8 cellular contexts compared by ENCODE assay signal in genomic region chr1:233113713-233114028, GRCh38.
A peak's percentile ranks its signal among the peaks of the same experiment; 100 is the strongest.
DNase-seq lines count a peak whose midpoint lies in the region; ATAC-seq and TF ChIP-seq lines count a peak whose summit lies in the region.

No MANE protein-coding gene starts in this region.

- H3K27ac ChIP-seq in left ventricle myocardium inferior (replicated peaks) (peak overlapping the region; percentile 77), muscle layer of colon (ENCODE audit: low read depth, low read length) (peak overlapping the region; percentile 17)

- no peak for TF ChIP-seq CTCF in left ventricle myocardium inferior (IDR thresholded peaks at IDR 0.05; ENCODE audit: borderline replicate concordance)

- in situ Hi-C loops in ACHN (cut with HindIII; ENCODE audit: low pct_ligation_motif_present, low pct_unique_long_range_greater_than_20kb, low sequenced_read_pairs): no loop called here

- intact Hi-C loops in left ventricle myocardium inferior (cut with micrococcal nuclease) (no loop called here), Right ventricle myocardium superior (cut with DNase I) (no loop called here)

- no peak overlapping the region for H3K4me3 Mint-ChIP-seq in central memory CD8-positive, alpha-beta T cell

- H3K36me3 ChIP-seq in left ventricle myocardium inferior (no peaks in the 10 kb centered on the region), muscle layer of colon (ENCODE audit: insufficient read depth, low read length) (no peaks in the 10 kb centered on the region)

- no peaks in the 10 kb centered on the region for H3K27me3 Mint-ChIP-seq in central memory CD8-positive, alpha-beta T cell

- no peak overlapping the region for H3K9ac ChIP-seq in muscle layer of colon (ENCODE audit: low read length)

- no peak for ATAC-seq in Right ventricle myocardium superior (ENCODE audit: poor library complexity)
- no peak for ATAC-seq in central memory CD8-positive, alpha-beta T cell (replicated peaks; ENCODE audit: extremely low read depth, poor library complexity, severe bottlenecking)

- H3K4me1 Mint-ChIP-seq in central memory CD8-positive, alpha-beta T cell: peaks cover 24% of the 10 kb centered on the region

- peaks cover 19% of the 10 kb centered on the region for H3K36me3 Mint-ChIP-seq in central memory CD8-positive, alpha-beta T cell (ENCODE audit: insufficient read depth)

- peaks cover 27% of the 10 kb centered on the region for H3K4me1 ChIP-seq in left ventricle myocardium inferior
- peaks cover 16% of the 10 kb centered on the region for H3K4me1 ChIP-seq in muscle layer of colon (ENCODE audit: insufficient read depth, low read length)

- no peak for DNase-seq in left ventricle myocardium inferior
- DNase-seq in Right ventricle myocardium superior: no peak
- no peak for DNase-seq in central memory CD8-positive, alpha-beta T cell (ENCODE audit: low spot score in 2 of 2)
- no peak for DNase-seq in mucosa of gallbladder (ENCODE audit: low spot score)
- DNase-seq in ACHN: no peak
- DNase-seq in A172 (ENCODE audit: low spot score): no peak
- no peak for DNase-seq in activated CD4-positive, CD25-positive, alpha-beta regulatory T cell treated with anti-CD3 and anti-CD28 coated beads, Interleukin-2, amount 50 U/mL, for 72 hours

- H3K9me3 ChIP-seq in left ventricle myocardium inferior (replicated peaks): no peaks in the 10 kb centered on the region
- H3K9me3 ChIP-seq in muscle layer of colon (ENCODE audit: low read length): no peaks in the 10 kb centered on the region

- H3K27ac Mint-ChIP-seq in central memory CD8-positive, alpha-beta T cell (ENCODE audit: low read depth): peak overlapping the region; percentile 2

- H3K4me3 ChIP-seq in left ventricle myocardium inferior (peak overlapping the region; percentile 19), muscle layer of colon (ENCODE audit: low read depth in 1 of 2, low read length in 2 of 2) (no peak overlapping the region)

- H3K27me3 ChIP-seq in left ventricle myocardium inferior (ENCODE audit: low read depth): no peaks in the 10 kb centered on the region
- no peaks in the 10 kb centered on the region for H3K27me3 ChIP-seq in muscle layer of colon (ENCODE audit: control insufficient read depth in 1 of 2, insufficient read depth in 2 of 2, low read length in 2 of 2)

- H3K9me3 Mint-ChIP-seq in central memory CD8-positive, alpha-beta T cell: no peaks in the 10 kb centered on the region
